ENCODE assay signal across 31 cellular contexts in the genomic region with DNA sequence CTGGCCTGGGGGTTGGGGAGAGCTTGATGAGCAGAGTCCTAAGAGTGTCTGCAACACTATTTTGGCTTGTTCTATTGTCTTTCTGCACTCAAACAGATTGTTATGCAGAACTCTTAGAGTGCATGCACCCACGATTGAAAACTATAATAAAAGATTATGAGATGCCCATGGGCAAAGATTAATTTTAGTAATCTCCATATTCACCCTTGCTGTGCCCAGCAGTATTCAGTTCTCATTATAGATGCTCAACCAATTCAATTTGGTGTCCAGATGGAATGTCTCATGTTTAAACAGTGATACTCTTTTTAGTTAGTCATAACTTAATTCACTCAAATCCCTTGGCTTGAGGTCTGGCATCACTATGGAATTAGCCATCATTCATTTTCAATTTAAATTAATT.
"Had no signal": no experiment of that assay in that cellular context is flagged by ENCODE, and none has a peak within 500 bp of the region (broad histone marks: within the 10 kb centered on the region; RNA-seq: fewer than 3 reads in every experiment).

No MANE protein-coding gene starts in this region.

- H3K27ac ChIP-seq: adrenal gland, ascending aorta, body of pancreas, brain microvascular endothelial cell, breast epithelium, cardiac muscle cell had no signal

- FAIRE-seq: astrocyte, bronchial epithelial cell had no signal

- H3K4me1 ChIP-seq: adrenal gland, ascending aorta, body of pancreas, breast epithelium had no signal

- H3K4me3 ChIP-seq: adrenal gland, ascending aorta, body of pancreas, breast epithelium, cardiac muscle cell had no signal

- H3K36me3 ChIP-seq: adrenal gland, ascending aorta, brain microvascular endothelial cell, breast epithelium, cardiac muscle cell had no signal

- H3K9me3 ChIP-seq: adrenal gland, ascending aorta, body of pancreas, breast epithelium had no signal

- H3K27me3 ChIP-seq: adrenal gland, ascending aorta, body of pancreas, brain microvascular endothelial cell, breast epithelium, cardiac muscle cell had no signal

- DNase-seq: activated effector memory CD4-positive, alpha-beta T cell treated with anti-CD3 and anti-CD28 coated beads, Interleukin-2, amount 50 U/mL, for 16 hours; activated effector memory CD4-positive, alpha-beta T cell treated with Interleukin-2 at 50 U/mL for 16 hours; activated gamma-delta T cell; activated gamma-delta T cell treated with Interleukin-2 at 50 U/mL for 16 hours; activated naive CD4-positive, alpha-beta T cell; activated naive CD4-positive, alpha-beta T cell treated with anti-CD3 and anti-CD28 coated beads for 36 hours; activated naive CD4-positive, alpha-beta T cell treated with anti-CD3 and anti-CD28 coated beads, Interleukin-2, amount 10 ng/mL, durations not matched to agents 7 days and 5 days; activated naive CD4-positive, alpha-beta T cell treated with anti-CD3 and anti-CD28 coated beads, Interleukin-2, amount 50 U/mL, for 16 hours; activated naive CD4-positive, alpha-beta T cell treated with Interleukin-2 at 50 U/mL for 16 hours; activated naive CD8-positive, alpha-beta T cell treated with anti-CD3 and anti-CD28 coated beads for 36 hours; activated naive CD8-positive, alpha-beta T cell treated with anti-CD3 and anti-CD28 coated beads, Interleukin-2, amount 10 ng/mL, durations not matched to agents 7 days and 5 days; activated naive CD8-positive, alpha-beta T cell treated with anti-CD3 and anti-CD28 coated beads, Interleukin-2, amount 50 U/mL, for 24 hours; activated T-cell treated with anti-CD3 and anti-CD28 coated beads, Interleukin-2, amount 50 U/mL, for 24 hours; activated T-cell treated with anti-CD3 and anti-CD28 coated beads, Interleukin-2, amount 50 U/mL, for 4 hours; activated T-cell treated with anti-CD3 and anti-CD28 coated beads, Interleukin-2, amount 50 U/mL, for 48 hours; activated T-cell treated with anti-CD3 and anti-CD28 coated beads, Interleukin-2, amount 50 U/mL, for 72 hours; adrenal gland; amniotic stem cell; amygdala; anterior cingulate cortex; aorta; body of pancreas; brain microvascular endothelial cell; caudate nucleus; central memory CD4-positive, alpha-beta T cell; cerebellar nuclear complex had no signal
